ENCODE assay signal across 8 cellular contexts in the genomic region with DNA sequence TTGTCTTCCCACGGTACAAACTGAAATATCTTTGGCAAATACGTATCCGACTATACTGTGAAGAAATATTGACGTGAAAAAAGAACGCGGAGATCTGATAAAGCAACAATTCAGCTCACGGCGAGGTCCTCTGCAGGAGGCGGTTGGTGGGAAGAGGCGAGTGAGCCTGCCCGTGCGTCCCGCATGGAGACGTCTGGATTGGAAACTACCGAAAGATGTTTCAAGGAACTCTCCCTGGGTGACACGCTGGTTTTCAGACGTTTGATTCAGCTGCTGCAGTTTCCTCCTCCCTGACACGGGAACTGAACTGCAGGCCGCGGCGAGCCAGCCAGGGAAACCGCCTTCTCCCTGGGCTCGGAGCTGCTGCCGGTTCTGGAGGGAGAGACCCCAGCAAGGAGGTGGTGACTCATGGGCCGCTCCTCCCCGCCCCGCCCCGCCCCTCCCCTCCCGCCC. TPM values are rescaled to one million over a fixed set of nuclear protein-coding genes. Genes with fewer than 3 reads are reported as not detected.
A peak's percentile ranks its signal among the peaks of the same experiment; 100 is the strongest.
DNase-seq lines count a peak whose midpoint lies in the region; ATAC-seq and TF ChIP-seq lines count a peak whose summit lies in the region.

No MANE protein-coding gene starts in this region.

- no peaks in the 10 kb centered on the region for H3K9me3 Mint-ChIP-seq in CD8-positive, alpha-beta T cell
- no peaks in the 10 kb centered on the region for H3K9me3 Mint-ChIP-seq in activated naive CD8-positive, alpha-beta T cell treated with anti-CD3 and anti-CD28 coated beads, Interleukin-2, amount 10 ng/mL, durations not matched to agents 7 days and 5 days

- peaks cover 4% of the 10 kb centered on the region for H3K27me3 Mint-ChIP-seq in CD8-positive, alpha-beta T cell (ENCODE audit: low read depth)
- peaks cover 20% of the 10 kb centered on the region for H3K27me3 Mint-ChIP-seq in activated naive CD8-positive, alpha-beta T cell treated with anti-CD3 and anti-CD28 coated beads, Interleukin-2, amount 10 ng/mL, durations not matched to agents 7 days and 5 days

- no peak overlapping the region for H3K4me2 ChIP-seq in Karpas-422 (ENCODE audit: low read depth, low read length, poor library complexity, severe bottlenecking)

- intact Hi-C loops in CD8-positive, alpha-beta T cell (cut with DNase I, micrococcal nuclease), result loop anchor here (1.0 to 10.0 kb wide), 6 partner anchors 8 to 904 kb away; a partner anchor contains a TSS
- intact Hi-C loops in head of caudate nucleus (cut with DNase I), result no loop called here

- no peak overlapping the region for H3K27ac Mint-ChIP-seq in CD8-positive, alpha-beta T cell
- H3K27ac Mint-ChIP-seq in activated naive CD8-positive, alpha-beta T cell treated with anti-CD3 and anti-CD28 coated beads, Interleukin-2, amount 10 ng/mL, durations not matched to agents 7 days and 5 days, result no peak overlapping the region

- peaks cover 17% of the 10 kb centered on the region for H3K4me1 ChIP-seq in CD8-positive, alpha-beta T cell (ENCODE audit: insufficient read depth, low read length)
- H3K4me1 ChIP-seq in tibial nerve, result peaks cover 0 to 64% (median 14%) of the 10 kb centered on the region in 4 donors
- no peaks in the 10 kb centered on the region for H3K4me1 ChIP-seq in Karpas-422 (ENCODE audit: low read length)

- no peaks in the 10 kb centered on the region for H3K79me2 ChIP-seq in Karpas-422 (ENCODE audit: low read length)

- no peak overlapping the region for H3K4me3 Mint-ChIP-seq in CD8-positive, alpha-beta T cell
- no peak overlapping the region for H3K4me3 Mint-ChIP-seq in activated naive CD8-positive, alpha-beta T cell treated with anti-CD3 and anti-CD28 coated beads, Interleukin-2, amount 10 ng/mL, durations not matched to agents 7 days and 5 days

- peaks cover 7% of the 10 kb centered on the region for H3K4me1 Mint-ChIP-seq in CD8-positive, alpha-beta T cell (ENCODE audit: low read depth)
- peaks cover 2% of the 10 kb centered on the region for H3K4me1 Mint-ChIP-seq in activated naive CD8-positive, alpha-beta T cell treated with anti-CD3 and anti-CD28 coated beads, Interleukin-2, amount 10 ng/mL, durations not matched to agents 7 days and 5 days

- peak in 6 of 7 experiments; percentile 38 to 75 (median 62) for DNase-seq in CD8-positive, alpha-beta T cell
- DNase-seq in HuH-7 (ENCODE audit: low spot score) (peak; percentile 86), SIG-M5 treated with dmso at 0.1 percent for 504 hours (lab: John Stamatoyannopoulos, UW; ENCODE audit: unreplicated experiment) (peak; percentile 84), head of caudate nucleus (peak in 41 of 42 donors; percentile 42 to 89 (median 71)), occipital lobe (lab: John Stamatoyannopoulos, UW) (peak; percentile 69), tibial nerve (ENCODE audit: low spot score in 2 of 2) (peak; percentile 67 to 69), Karpas-422 (no peak)
- DNase-seq in activated naive CD8-positive, alpha-beta T cell treated with anti-CD3 and anti-CD28 coated beads, Interleukin-2, amount 10 ng/mL, durations not matched to agents 7 days and 5 days, result peak; percentile 63

- no peaks in the 10 kb centered on the region for H3K36me3 ChIP-seq in CD8-positive, alpha-beta T cell (ENCODE audit: insufficient read depth, low read length)
- H3K36me3 ChIP-seq in tibial nerve (peaks cover 0 to 27% (median under 1%) of the 10 kb centered on the region in 3 donors), Karpas-422 (ENCODE audit: insufficient read depth, low read length) (no peaks in the 10 kb centered on the region)

- TF ChIP-seq CTCF in CD8-positive, alpha-beta T cell (IDR thresholded peaks at IDR 0.05), result no peak
- no peak for TF ChIP-seq CTCF in tibial nerve (IDR thresholded peaks at IDR 0.05)

- peak; percentile 43 to 73 for TF ChIP-seq POLR2A in tibial nerve (IDR thresholded peaks at IDR 0.05)

- H3K36me3 Mint-ChIP-seq in CD8-positive, alpha-beta T cell, result peaks cover 3% of the 10 kb centered on the region
- no peaks in the 10 kb centered on the region for H3K36me3 Mint-ChIP-seq in activated naive CD8-positive, alpha-beta T cell treated with anti-CD3 and anti-CD28 coated beads, Interleukin-2, amount 10 ng/mL, durations not matched to agents 7 days and 5 days

- H3K9me3 ChIP-seq in CD8-positive, alpha-beta T cell (ENCODE audit: low read length), result no peaks in the 10 kb centered on the region
- H3K9me3 ChIP-seq in tibial nerve (no peaks in the 10 kb centered on the region), Karpas-422 (ENCODE audit: low read length) (no peaks in the 10 kb centered on the region)

- H3K27me3 ChIP-seq in CD8-positive, alpha-beta T cell (ENCODE audit: insufficient read depth, low read length), result no peaks in the 10 kb centered on the region
- no peaks in the 10 kb centered on the region for H3K27me3 ChIP-seq in tibial nerve
- H3K27me3 ChIP-seq in Karpas-422 (ENCODE audit: low read length), result no peaks in the 10 kb centered on the region

- ATAC-seq in CD8-positive, alpha-beta T cell, result peak; percentile 78
- peak; percentile 67 for ATAC-seq in activated naive CD8-positive, alpha-beta T cell treated with anti-CD3 and anti-CD28 coated beads, Interleukin-2, amount 10 ng/mL, durations not matched to agents 7 days and 5 days (ENCODE audit: low read depth)

- no peaks in the 10 kb centered on the region for H3K9me2 ChIP-seq in Karpas-422 (replicated peaks; ENCODE audit: insufficient read depth, low read length)

- no peak overlapping the region for H3K9ac ChIP-seq in Karpas-422 (ENCODE audit: low read length)

- CTCF ChIA-PET in CD8-positive, alpha-beta T cell (lab: Charles Lee), result interaction anchor here (2.2 kb wide), 1 partner anchor 10 kb away, joined by 8 read pairs; no protein-coding TSS in a partner anchor

- no peak overlapping the region for H2AFZ ChIP-seq in Karpas-422 (ENCODE audit: low read length)

- WGBS in tibial nerve, 2 donors, result 1% methylated on average over 26 to 28 of the region's 29 CpGs

- H4K20me1 ChIP-seq in Karpas-422 (ENCODE audit: insufficient read depth, low read depth, low read length), result no peaks in the 10 kb centered on the region

- H3K4me3 ChIP-seq in CD8-positive, alpha-beta T cell (ENCODE audit: low read depth, low read length), result peak overlapping the region; percentile 21
- peak overlapping the region; percentile 37 to 63 (median 46) for H3K4me3 ChIP-seq in tibial nerve
- H3K4me3 ChIP-seq in Karpas-422 (ENCODE audit: low read length), result no peak overlapping the region

- POLR2A ChIA-PET in CD8-positive, alpha-beta T cell (lab: Charles Lee), result no interaction called here
- POLR2A ChIA-PET in activated naive CD8-positive, alpha-beta T cell treated with anti-CD3 and anti-CD28 coated beads, Interleukin-2, amount 10 ng/mL, durations not matched to agents 7 days and 5 days (lab: Charles Lee), result no interaction called here

- no peak overlapping the region for H3K27ac ChIP-seq in CD8-positive, alpha-beta T cell (ENCODE audit: low read depth, low read length)
- H3K27ac ChIP-seq in tibial nerve (peak overlapping the region; percentile 76 to 93 (median 89)), Karpas-422 (ENCODE audit: low read length) (no peak overlapping the region)

- peak in 1 of 2 donors; percentile 87 for TF ChIP-seq EP300 in tibial nerve (IDR thresholded peaks at IDR 0.05)

RNA-seq across cellular contexts. Expression of a gene that starts 0.4 kb away (rescaled TPM):
- total RNA-seq in CD8-positive, alpha-beta T cell, result 10 to 100 TPM; 15.2 to 16.5 TPM
- total RNA-seq in activated naive CD8-positive, alpha-beta T cell treated with anti-CD3 and anti-CD28 coated beads, Interleukin-2, amount 10 ng/mL, durations not matched to agents 7 days and 5 days, result 1 to 10 TPM; 3.5 to 3.8 TPM
- total RNA-seq in occipital lobe (41.0 TPM), tibial nerve (100 to 1,000 TPM; 356 to 669 (median 427) TPM)
- total RNA-seq in Karpas-422 (2014; rRNA removed; shearing (Covaris generic); ENCODE audit: low replicate concordance), result not detected in 2 replicates

Comparison
In these comparisons a context has a peak if more than half of its experiments do, and no peak if none do; other contexts are left out.
1. H3K27ac ChIP-seq: peak in tibial nerve (4 of 4); none in CD8-positive, alpha-beta T cell (single experiment) and Karpas-422 (single experiment).